In the genomic region with DNA sequence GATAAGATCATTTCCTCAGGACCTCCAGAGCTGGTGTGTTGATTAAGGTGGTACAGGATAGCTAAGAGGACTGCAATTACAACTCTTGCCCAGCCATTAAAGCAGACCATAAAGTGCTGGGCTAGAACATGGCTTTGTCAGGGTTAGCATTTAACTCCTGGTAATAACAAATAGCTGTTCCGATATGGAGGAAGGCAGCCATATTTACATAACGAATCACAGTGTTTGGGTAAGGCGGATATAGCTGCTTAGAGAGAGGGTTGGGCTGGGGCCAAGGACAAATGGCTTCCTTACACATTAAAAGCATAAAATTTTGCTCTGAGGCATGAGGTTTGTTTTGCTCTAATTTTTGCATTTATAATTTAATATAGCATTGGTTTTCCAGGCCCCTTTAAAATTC, we compare ENCODE assay signal across 19 cellular contexts.
DNase-seq lines count a peak whose midpoint lies in the region; ATAC-seq and TF ChIP-seq lines count a peak whose summit lies in the region.
"Had no signal": no experiment of that assay in that cellular context is flagged by ENCODE, and none has a peak within 500 bp of the region (broad histone marks: within the 10 kb centered on the region; RNA-seq: fewer than 3 reads in every experiment).

No MANE protein-coding gene starts in this region.

- peaks cover 40% of the 10 kb centered on the region for H3K4me1 Mint-ChIP-seq in Caco-2 (ENCODE audit: low read depth, unreplicated experiment)
- H3K4me1 Mint-ChIP-seq: CD14-positive monocyte, natural killer cell had no signal

- no TSS peak for BruUV-seq in Caco-2 (replicated peaks; lab: Mats Ljungman, UMichigan)

- no peaks in the 10 kb centered on the region for H3K27me3 ChIP-seq in Caco-2 (replicated peaks; ENCODE audit: control insufficient read depth, insufficient read depth, low read length)
- H3K27me3 ChIP-seq: heart right ventricle had no signal

- H3K36me3 ChIP-seq in Caco-2 (ENCODE audit: control insufficient read depth, insufficient read depth, low read length) = no peaks in the 10 kb centered on the region
- H3K36me3 ChIP-seq: cardiac muscle cell, heart right ventricle had no signal

- POLR2A ChIA-PET in Caco-2 (lab: Charles Lee) = no interaction called here

- no peaks in the 10 kb centered on the region for H3K27me3 Mint-ChIP-seq in Caco-2 (ENCODE audit: insufficient read depth, unreplicated experiment)
- H3K27me3 Mint-ChIP-seq: type B pancreatic cell had no signal

- H3K36me3 Mint-ChIP-seq in Caco-2 (ENCODE audit: insufficient read depth, unreplicated experiment) = peaks cover 4% of the 10 kb centered on the region
- H3K36me3 Mint-ChIP-seq: CD14-positive monocyte, natural killer cell, type B pancreatic cell, WTC11 had no signal

- no peak for ATAC-seq in HG02852 (IDR thresholded peaks at IDR 0.05; ENCODE audit: unreplicated experiment)
- ATAC-seq in GM18909 (IDR thresholded peaks at IDR 0.05; ENCODE audit: poor library complexity, unreplicated experiment) = no peak
- ATAC-seq: heart right ventricle, K562, left lobe of liver, natural killer cell, WTC11 had no signal

- no peaks in the 10 kb centered on the region for H3K9me3 ChIP-seq in Caco-2
- H3K9me3 ChIP-seq: heart right ventricle had no signal

- no peak for TF ChIP-seq CTCF in Caco-2 (IDR thresholded peaks at IDR 0.05; ENCODE audit: insufficient read depth in 1 of 2, low read depth in 1 of 2, low read length in 1 of 2, severe bottlenecking in 1 of 2, unreplicated experiment in 1 of 2)
- no peak for TF ChIP-seq CTCF in LNCaP clone FGC (IDR thresholded peaks at IDR 0.05; ENCODE audit: control insufficient read depth, extremely low read depth, insufficient read depth)
- TF ChIP-seq CTCF in choroid plexus epithelial cell (conservative IDR thresholded peaks at IDR 0.05; ENCODE audit: low read depth, low read length) = no peak

- H3K4me3 Mint-ChIP-seq in Caco-2 (ENCODE audit: unreplicated experiment) = no peak overlapping the region
- H3K4me3 Mint-ChIP-seq: CD14-positive monocyte, natural killer cell, type B pancreatic cell, WTC11 had no signal

- H3K27ac Mint-ChIP-seq in Caco-2 (ENCODE audit: unreplicated experiment) = peak overlapping the region; percentile 35
- H3K27ac Mint-ChIP-seq: CD14-positive monocyte, natural killer cell, type B pancreatic cell, WTC11 had no signal

- no peak for DNase-seq in Caco-2
- DNase-seq in LNCaP clone FGC (ENCODE audit: low read depth) = peak; percentile 50
- DNase-seq in choroid plexus epithelial cell (ENCODE audit: low read depth) = peak; percentile 25
- DNase-seq in mucosa of gallbladder (ENCODE audit: low spot score) = peak; percentile 19
- no peak for DNase-seq in stimulated activated CD4-positive, alpha-beta T cell treated with anti-CD3 and anti-CD28 coated beads, Interleukin-15, amount 100 ng/mL, for 24 hours
- no peak for DNase-seq in retina
- DNase-seq: activated naive CD4-positive, alpha-beta T cell treated with Interleukin-2 at 50 U/mL for 16 hours; heart right ventricle; natural killer cell; stimulated activated CD4-positive, alpha-beta T cell treated with anti-CD3 and anti-CD28 coated beads, Interleukin-2, amount 100 ng/mL, for 48 hours; SW 1271 had no signal

- intact Hi-C loops in Caco-2 (cut with micrococcal nuclease; ENCODE audit: unreplicated experiment) = no loop called here

- peaks cover 26% of the 10 kb centered on the region for H3K4me1 ChIP-seq in Caco-2
- H3K4me1 ChIP-seq: heart right ventricle had no signal

- H3K4me3 ChIP-seq in Caco-2 (ENCODE audit: low read depth, low read length) (no peak overlapping the region), LNCaP clone FGC (ENCODE audit: low read depth, low read length) (no peak overlapping the region), choroid plexus epithelial cell (ENCODE audit: low read depth, low read length) (no peak overlapping the region)
- H3K4me3 ChIP-seq: cardiac muscle cell, heart right ventricle, K562 had no signal

- CTCF ChIA-PET in Caco-2 (lab: Charles Lee) = no interaction called here

- H3K9me3 Mint-ChIP-seq in Caco-2 (ENCODE audit: unreplicated experiment) = peaks cover 10% of the 10 kb centered on the region
- H3K9me3 Mint-ChIP-seq: WTC11 had no signal

Comparison
In these comparisons a context has a peak if more than half of its experiments do, and no peak if none do; other contexts are left out.
1. DNase-seq: peak in LNCaP clone FGC (single experiment), choroid plexus epithelial cell (single experiment) and mucosa of gallbladder (single experiment); none in Caco-2 (0 of 2), stimulated activated CD4-positive, alpha-beta T cell treated with anti-CD3 and anti-CD28 coated beads, Interleukin-15, amount 100 ng/mL, for 24 hours (single experiment) and retina (single experiment).